Comparison of ENCODE assay signal across 35 cellular contexts in the genomic region with DNA sequence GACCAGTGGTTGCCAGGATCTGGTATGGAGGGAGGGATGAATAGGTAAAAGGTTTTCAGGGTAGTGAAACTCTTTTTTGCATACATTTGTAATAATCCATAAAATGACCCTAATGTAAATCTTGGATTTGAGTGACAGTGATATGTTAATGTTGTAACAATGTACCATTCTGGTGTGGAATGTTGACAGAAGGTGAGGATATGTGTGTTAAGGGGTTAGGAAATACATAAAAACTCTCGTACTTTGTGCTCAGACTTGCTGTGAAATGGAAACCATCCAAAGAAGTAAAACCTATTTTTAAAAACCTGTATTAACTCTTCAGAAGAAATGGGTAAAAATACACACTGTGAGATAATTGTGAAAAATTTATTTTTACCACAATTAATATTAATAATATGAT.
"Had no signal": no experiment of that assay in that cellular context is flagged by ENCODE, and none has a peak within 500 bp of the region (broad histone marks: within the 10 kb centered on the region; RNA-seq: fewer than 3 reads in every experiment).

No MANE protein-coding gene starts in this region.

- H3K36me3 ChIP-seq: MG63 had no signal

- H3K27me3 ChIP-seq: MG63 had no signal

- DNase-seq: Karpas-422, Kasumi-1, MG63, MM.1S, MV-4-11, NCI-H1048, NCI-H1092, NCI-H1092 treated with DMSO at 0.1 percent for 48 hours, NCI-H1105, NCI-H1105 treated with DMSO at 0.1 percent for 48 hours, NCI-H1417, NCI-H1417 treated with DMSO at 0.1 percent for 48 hours, NCI-H1436, NCI-H1436 treated with DMSO at 0.1 percent for 48 hours, NCI-H146, NCI-H1694, NCI-H1694 treated with DMSO at 0.1 percent for 48 hours, NCI-H187, NCI-H187 treated with DMSO at 0.1 percent for 48 hours, NCI-H1930, NCI-H2029, NCI-H2029 treated with DMSO at 0.1 percent for 48 hours, NCI-H2081, NCI-H2081 treated with DMSO at 0.1 percent for 48 hours, NCI-H2107, NCI-H2171, NCI-H2171 treated with DMSO at 0.1 percent for 48 hours, NCI-H2227 treated with DMSO at 0.1 percent for 48 hours, NCI-H226, NCI-H345, NCI-H446, NCI-H446 treated with DMSO at 0.1 percent for 48 hours, NCI-H510A, NCI-H510A treated with DMSO at 0.1 percent for 48 hours, NCI-H524 had no signal

- H3K4me3 ChIP-seq: MG63 had no signal

- H3K9me3 ChIP-seq: MG63 had no signal
